Comparison of ENCODE assay signal across 1 cellular context in the genomic region with DNA sequence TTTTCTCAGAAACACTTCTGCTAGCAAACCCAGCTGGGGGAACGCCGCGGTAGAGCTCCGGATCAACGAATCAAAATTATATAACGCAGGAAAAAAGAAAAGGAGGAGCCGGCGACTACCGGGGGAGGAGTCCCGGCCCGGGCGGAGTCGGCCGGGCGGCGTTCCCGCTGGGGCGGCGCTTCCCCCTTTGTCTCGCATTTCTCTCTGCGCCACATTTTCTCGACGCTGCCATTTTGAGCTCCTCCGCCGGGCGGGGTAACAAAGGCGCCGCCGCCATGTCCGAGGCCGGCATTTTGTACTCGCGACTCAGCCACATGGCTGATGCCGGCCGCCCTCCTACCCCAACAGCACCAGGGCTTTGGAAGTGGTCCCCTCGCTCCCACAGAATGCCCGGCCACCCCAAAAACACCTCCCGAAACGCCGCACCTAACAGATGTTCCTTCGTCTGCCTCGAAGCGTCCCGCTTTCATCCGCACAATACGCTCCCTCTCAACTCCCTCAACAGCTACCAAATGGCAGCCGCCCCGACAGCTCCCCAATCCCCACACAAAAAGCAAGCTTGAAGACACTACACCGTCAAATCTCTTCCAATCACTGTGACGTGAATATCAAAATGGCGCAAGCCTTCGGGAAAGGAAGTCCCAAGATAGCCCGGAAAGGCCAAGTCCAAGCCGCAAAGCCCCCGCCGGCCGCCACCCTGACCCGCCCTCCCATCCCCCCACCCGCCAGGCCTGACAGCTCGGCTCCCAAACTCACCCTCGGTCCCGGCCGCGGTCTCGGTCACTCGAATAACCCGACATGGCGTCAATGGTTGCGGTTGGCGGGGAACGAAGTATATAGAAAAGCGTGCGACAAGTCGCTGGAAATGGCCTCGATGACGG.
TF ChIP-seq lines count a peak whose summit lies in the region.

No MANE protein-coding gene starts in this region.

TF ChIP-seq in SK-N-SH, 30 proteins besides CTCF, POLR2A, EP300 and RAD21 (continued from another document):
- peak; percentile 46 for TF ChIP-seq PBX3 (IDR thresholded peaks at IDR 0.05)
- TF ChIP-seq GATA2 (CRISPR knock-in tag; IDR thresholded peaks at IDR 0.05): no peak
- no peak for TF ChIP-seq MEF2A (IDR thresholded peaks at IDR 0.05; ENCODE audit: borderline replicate concordance, low read depth)
- TF ChIP-seq, protein P1, sequence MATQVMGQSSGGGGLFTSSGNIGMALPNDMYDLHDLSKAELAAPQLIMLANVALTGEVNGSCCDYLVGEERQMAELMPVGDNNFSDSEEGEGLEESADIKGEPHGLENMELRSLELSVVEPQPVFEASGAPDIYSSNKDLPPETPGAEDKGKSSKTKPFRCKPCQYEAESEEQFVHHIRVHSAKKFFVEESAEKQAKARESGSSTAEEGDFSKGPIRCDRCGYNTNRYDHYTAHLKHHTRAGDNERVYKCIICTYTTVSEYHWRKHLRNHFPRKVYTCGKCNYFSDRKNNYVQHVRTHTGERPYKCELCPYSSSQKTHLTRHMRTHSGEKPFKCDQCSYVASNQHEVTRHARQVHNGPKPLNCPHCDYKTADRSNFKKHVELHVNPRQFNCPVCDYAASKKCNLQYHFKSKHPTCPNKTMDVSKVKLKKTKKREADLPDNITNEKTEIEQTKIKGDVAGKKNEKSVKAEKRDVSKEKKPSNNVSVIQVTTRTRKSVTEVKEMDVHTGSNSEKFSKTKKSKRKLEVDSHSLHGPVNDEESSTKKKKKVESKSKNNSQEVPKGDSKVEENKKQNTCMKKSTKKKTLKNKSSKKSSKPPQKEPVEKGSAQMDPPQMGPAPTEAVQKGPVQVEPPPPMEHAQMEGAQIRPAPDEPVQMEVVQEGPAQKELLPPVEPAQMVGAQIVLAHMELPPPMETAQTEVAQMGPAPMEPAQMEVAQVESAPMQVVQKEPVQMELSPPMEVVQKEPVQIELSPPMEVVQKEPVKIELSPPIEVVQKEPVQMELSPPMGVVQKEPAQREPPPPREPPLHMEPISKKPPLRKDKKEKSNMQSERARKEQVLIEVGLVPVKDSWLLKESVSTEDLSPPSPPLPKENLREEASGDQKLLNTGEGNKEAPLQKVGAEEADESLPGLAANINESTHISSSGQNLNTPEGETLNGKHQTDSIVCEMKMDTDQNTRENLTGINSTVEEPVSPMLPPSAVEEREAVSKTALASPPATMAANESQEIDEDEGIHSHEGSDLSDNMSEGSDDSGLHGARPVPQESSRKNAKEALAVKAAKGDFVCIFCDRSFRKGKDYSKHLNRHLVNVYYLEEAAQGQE (IDR thresholded peaks at IDR 0.05; ENCODE audit: low read depth, low read length): peak; percentile 71; the same call in 1 of the 2 replicates
- peak; percentile 80 for TF ChIP-seq MXI1 (IDR thresholded peaks at IDR 0.05; ENCODE audit: low read depth, low read length)
- TF ChIP-seq, protein P2, sequence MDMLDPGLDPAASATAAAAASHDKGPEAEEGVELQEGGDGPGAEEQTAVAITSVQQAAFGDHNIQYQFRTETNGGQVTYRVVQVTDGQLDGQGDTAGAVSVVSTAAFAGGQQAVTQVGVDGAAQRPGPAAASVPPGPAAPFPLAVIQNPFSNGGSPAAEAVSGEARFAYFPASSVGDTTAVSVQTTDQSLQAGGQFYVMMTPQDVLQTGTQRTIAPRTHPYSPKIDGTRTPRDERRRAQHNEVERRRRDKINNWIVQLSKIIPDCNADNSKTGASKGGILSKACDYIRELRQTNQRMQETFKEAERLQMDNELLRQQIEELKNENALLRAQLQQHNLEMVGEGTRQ (IDR thresholded peaks at IDR 0.05; ENCODE audit: borderline replicate concordance, low read depth, low read length): no peak
- no peak for TF ChIP-seq NRF1 (IDR thresholded peaks at IDR 0.05; ENCODE audit: low read depth, low read length)
- peak; percentile 82 for TF ChIP-seq TEAD4 (IDR thresholded peaks at IDR 0.05; ENCODE audit: borderline replicate concordance, insufficient read depth)
- peak; percentile 77 for TF ChIP-seq CHD2 (IDR thresholded peaks at IDR 0.05; ENCODE audit: low read length, partially characterized antibody)
- no peak for TF ChIP-seq FOXM1 (IDR thresholded peaks at IDR 0.05; ENCODE audit: low read depth)
- TF ChIP-seq RFX5 (IDR thresholded peaks at IDR 0.05; ENCODE audit: low read length): no peak
- no peak for TF ChIP-seq FOXJ3 (CRISPR knock-in tag; IDR thresholded peaks at IDR 0.05)
- no peak for TF ChIP-seq NFIC (IDR thresholded peaks at IDR 0.05; ENCODE audit: borderline replicate concordance)
- TF ChIP-seq TAF1 (IDR thresholded peaks at IDR 0.05; ENCODE audit: borderline replicate concordance, low read depth, low read length): peak; percentile 98
- TF ChIP-seq, protein P3, sequence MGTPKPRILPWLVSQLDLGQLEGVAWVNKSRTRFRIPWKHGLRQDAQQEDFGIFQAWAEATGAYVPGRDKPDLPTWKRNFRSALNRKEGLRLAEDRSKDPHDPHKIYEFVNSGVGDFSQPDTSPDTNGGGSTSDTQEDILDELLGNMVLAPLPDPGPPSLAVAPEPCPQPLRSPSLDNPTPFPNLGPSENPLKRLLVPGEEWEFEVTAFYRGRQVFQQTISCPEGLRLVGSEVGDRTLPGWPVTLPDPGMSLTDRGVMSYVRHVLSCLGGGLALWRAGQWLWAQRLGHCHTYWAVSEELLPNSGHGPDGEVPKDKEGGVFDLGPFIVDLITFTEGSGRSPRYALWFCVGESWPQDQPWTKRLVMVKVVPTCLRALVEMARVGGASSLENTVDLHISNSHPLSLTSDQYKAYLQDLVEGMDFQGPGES (IDR thresholded peaks at IDR 0.05; ENCODE audit: low read depth, low read length): no peak
- TF ChIP-seq TCF12 (IDR thresholded peaks at IDR 0.05): no peak
- TF ChIP-seq MAX (IDR thresholded peaks at IDR 0.05; ENCODE audit: low read depth): peak; percentile 91
